ENCODE assay signal across 22 cellular contexts in the genomic region with DNA sequence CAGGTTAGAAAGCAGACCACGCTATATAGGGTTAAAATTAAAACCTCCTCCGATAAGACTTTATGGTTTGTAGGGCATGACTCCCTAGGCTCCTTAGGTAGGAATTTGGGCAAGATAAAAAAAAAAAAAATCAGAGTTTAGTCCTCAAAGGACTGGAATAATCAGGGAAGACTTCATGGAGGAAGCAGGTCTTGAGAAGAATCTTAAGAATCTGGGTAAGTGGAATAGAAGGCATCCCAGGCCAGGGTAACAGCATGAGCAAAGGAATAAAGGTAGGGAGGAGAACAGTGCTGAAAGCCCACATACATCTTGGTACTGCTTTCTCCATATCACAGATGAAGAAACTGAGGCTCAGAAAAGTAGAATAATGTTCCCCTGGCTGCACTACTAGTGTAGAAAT. TPM values are rescaled to one million over a fixed set of nuclear protein-coding genes. Genes with fewer than 3 reads are reported as not detected.
DNase-seq lines count a peak whose midpoint lies in the region; ATAC-seq, FAIRE-seq and TF ChIP-seq lines count a peak whose summit lies in the region.
"Had no signal": no experiment of that assay in that cellular context is flagged by ENCODE, and none has a peak within 500 bp of the region (broad histone marks: within the 10 kb centered on the region; RNA-seq: fewer than 3 reads in every experiment).

No MANE protein-coding gene starts in this region.

- TF ChIP-seq CTCF in A549 (IDR thresholded peaks at IDR 0.05) (no peak), OCI-LY7 (conservative IDR thresholded peaks at IDR 0.05; ENCODE audit: low read length) (no peak), endothelial cell (IDR thresholded peaks at IDR 0.05; ENCODE audit: unreplicated experiment) (no peak), ovary (IDR thresholded peaks at IDR 0.05) (no peak)

- TF ChIP-seq POLR2A in A549 (IDR thresholded peaks at IDR 0.05; ENCODE audit: low read length): no peak
- no peak for TF ChIP-seq POLR2A in ovary (IDR thresholded peaks at IDR 0.05)

- H3K4me3 Mint-ChIP-seq in endothelial cell (ENCODE audit: unreplicated experiment): no peak overlapping the region
- H3K4me3 Mint-ChIP-seq: CD4-positive, alpha-beta memory T cell; GM23338; H9 had no signal

- H3K9me3 ChIP-seq in A549: no peaks in the 10 kb centered on the region
- no peaks in the 10 kb centered on the region for H3K9me3 ChIP-seq in OCI-LY7 (ENCODE audit: low read length)
- no peaks in the 10 kb centered on the region for H3K9me3 ChIP-seq in ovary

- no peaks in the 10 kb centered on the region for H3K27me3 ChIP-seq in ovary

- TF ChIP-seq RAD21 in A549 (conservative IDR thresholded peaks at IDR 0.05 in 1 of 2, IDR thresholded peaks at IDR 0.05 in 1 of 2): no peak

- TSS peak; percentile 23 for BruUV-seq in OCI-LY7 (replicated peaks; lab: Mats Ljungman, UMichigan)

- CTCF ChIA-PET in A549 (lab: Yijun Ruan, JAX) (interaction anchor here (0.9 to 2.0 kb wide), 3 partner anchors 10 to 26 kb away, joined by 3 to 6 read pairs (median 4); no protein-coding TSS in a partner anchor), OCI-LY7 (lab: Charles Lee; ENCODE audit: unreplicated experiment) (no interaction called here)

- POLR2A ChIA-PET in A549 (lab: Yijun Ruan, JAX): interaction anchor here (1.8 kb wide), 1 partner anchor 33 kb away, joined by 7 read pairs; a partner anchor contains a TSS
- POLR2A ChIA-PET in OCI-LY7 (lab: Charles Lee): no interaction called here

- DNase-seq in A549 (ENCODE audit: low read depth in 1 of 2, low spot score in 1 of 2) (no peak), OCI-LY7 (ENCODE audit: low spot score) (no peak), endothelial cell (ENCODE audit: low spot score) (no peak), posterior vena cava (ENCODE audit: low spot score) (peak; percentile 1), ovary (no peak), amniotic stem cell (lab: John Stamatoyannopoulos, UW) (no peak)
- no peak for DNase-seq in stimulated activated CD4-positive, alpha-beta T cell treated with anti-CD3 and anti-CD28 coated beads, Interleukin-15, amount 100 ng/mL, for 24 hours
- DNase-seq: C1 segment of cervical spinal cord; CD4-positive, alpha-beta memory T cell; COR-L47; DMS153; DMS79; EL; GDM1; H9 had no signal

- H3K36me3 ChIP-seq in OCI-LY7 (ENCODE audit: insufficient read depth, low read length): peaks cover 17% of the 10 kb centered on the region
- no peaks in the 10 kb centered on the region for H3K36me3 ChIP-seq in ovary

- no peak overlapping the region for H2AFZ ChIP-seq in OCI-LY7 (ENCODE audit: low read length)
- H2AFZ ChIP-seq: GM23338 had no signal

- TF ChIP-seq EP300 in A549 (IDR thresholded peaks at IDR 0.05) (no peak), ovary (IDR thresholded peaks at IDR 0.05) (no peak)

- H3K9me2 ChIP-seq in OCI-LY7 (ENCODE audit: insufficient read depth, low read length): no peaks in the 10 kb centered on the region

- no peak overlapping the region for H3K27ac ChIP-seq in A549
- no peak overlapping the region for H3K27ac ChIP-seq in OCI-LY7 (ENCODE audit: low read depth, low read length, poor library complexity, severe bottlenecking)
- H3K27ac ChIP-seq in ovary: no peak overlapping the region
- H3K27ac ChIP-seq: 22Rv1 had no signal

- no peaks in the 10 kb centered on the region for H3K9me3 Mint-ChIP-seq in endothelial cell (ENCODE audit: unreplicated experiment)
- H3K9me3 Mint-ChIP-seq: CD4-positive, alpha-beta memory T cell; GM23338; H9 had no signal

- H3K4me1 ChIP-seq in A549: no peaks in the 10 kb centered on the region
- no peaks in the 10 kb centered on the region for H3K4me1 ChIP-seq in OCI-LY7 (ENCODE audit: insufficient read depth, low read length, poor library complexity, severe bottlenecking)
- H3K4me1 ChIP-seq in ovary (ENCODE audit: insufficient read depth): no peaks in the 10 kb centered on the region

- no peak for FAIRE-seq in A549 (lab: Jason Lieb, UNC)
- FAIRE-seq: A204.1, GM12878 had no signal

- H3K27me3 Mint-ChIP-seq in endothelial cell (ENCODE audit: unreplicated experiment): peaks cover 7% of the 10 kb centered on the region
- H3K27me3 Mint-ChIP-seq: CD4-positive, alpha-beta memory T cell had no signal

- no peak overlapping the region for H3K4me2 ChIP-seq in A549
- H3K4me2 ChIP-seq in OCI-LY7 (ENCODE audit: low read length): no peak overlapping the region
- H3K4me2 ChIP-seq: GM23338 had no signal

- ATAC-seq in A549: no peak
- ATAC-seq: GM12878, GM23338, HCT116 had no signal

- H3K4me3 ChIP-seq in A549 (no peak overlapping the region), OCI-LY7 (ENCODE audit: low read depth, low read length, poor library complexity, severe bottlenecking) (no peak overlapping the region), ovary (no peak overlapping the region)
- H3K4me3 ChIP-seq: GM12878, GM23338 had no signal

- H3K27ac Mint-ChIP-seq in endothelial cell (ENCODE audit: unreplicated experiment): peak overlapping the region; percentile 8
- H3K27ac Mint-ChIP-seq: GM23338, H9 had no signal

- no peaks in the 10 kb centered on the region for H4K20me1 ChIP-seq in OCI-LY7 (ENCODE audit: insufficient read depth, low read length)

- H3K79me2 ChIP-seq in OCI-LY7 (ENCODE audit: insufficient read depth, low read depth, low read length): no peaks in the 10 kb centered on the region

- 88% methylated on average over 2 of the region's 2 CpGs for WGBS in A549 (ENCODE audit: missing lambda C conversion rate)
- 92 to 96% (median 95%) methylated on average over 2 of the region's 2 CpGs for WGBS in ovary, 3 donors

- intact Hi-C loops in OCI-LY7 (cut with micrococcal nuclease; ENCODE audit: unreplicated experiment) (no loop called here), posterior vena cava (cut with DNase I) (no loop called here), ovary (cut with DNase I) (no loop called here)

- H3K36me3 Mint-ChIP-seq in endothelial cell (ENCODE audit: low read depth, unreplicated experiment): no peaks in the 10 kb centered on the region

- peaks cover 33% of the 10 kb centered on the region for H3K4me1 Mint-ChIP-seq in endothelial cell (ENCODE audit: unreplicated experiment)

RNA-seq across cellular contexts. Expression of gene SLC46A1, which starts 15.4 kb away (rescaled TPM):
- polyA plus RNA-seq in A549 (2011; rRNA removed): 12.8 and 21.4 TPM in 2 replicates
- polyA plus RNA-seq in A549 (2012; cell fraction: cytosol; rRNA removed): 11.7 and 15.4 TPM in 2 replicates
- 29.2 and 33.8 TPM in 2 replicates for polyA plus RNA-seq in A549 (2012; cell fraction: nucleus; rRNA removed)
- polyA plus RNA-seq in A549 (2017; fragmentation: RNase III; extraction: RNeasy Plus Mini Kit Qiagen cat#74134 plus additional on column Dnase treatment): 21.5 to 23.8 TPM (median 23.7 TPM) in 3 replicates
- polyA minus RNA-seq in A549 (2011; rRNA and poly(A)+ RNA removed): 41.4 and 41.5 TPM in 2 replicates
- 0.85 and 1.5 TPM in 2 replicates for total RNA-seq in OCI-LY7 (2014; rRNA removed; shearing (Covaris generic))
- 1.2 and 2.2 TPM in 2 replicates for total RNA-seq in OCI-LY7 (2022)
- 5.3 TPM for total RNA-seq in endothelial cell (ENCODE audit: unreplicated experiment)
- 10 to 100 TPM in 1 of 2 donors, 1 to 10 TPM in 1; 6.0 to 10.6 TPM for total RNA-seq in posterior vena cava
- total RNA-seq in ovary: 10 to 100 TPM in 5 of 7 donors, 1 to 10 TPM in 2; 5.0 to 13.6 (median 12.2) TPM
- 10 to 100 TPM in 1 of 2 donors, 1 to 10 TPM in 1; 4.0 to 32.2 TPM for polyA plus RNA-seq in ovary

RNA-seq across cellular contexts. Expression of gene SARM1, which starts 19.1 kb away (rescaled TPM):
- polyA plus RNA-seq in A549 (2011; rRNA removed): 4.0 and 4.8 TPM in 2 replicates
- polyA plus RNA-seq in A549 (2012; cell fraction: cytosol; rRNA removed): 4.2 and 6.2 TPM in 2 replicates
- polyA plus RNA-seq in A549 (2012; cell fraction: nucleus; rRNA removed): 13.3 and 16.9 TPM in 2 replicates
- polyA plus RNA-seq in A549 (2017; fragmentation: RNase III; extraction: RNeasy Plus Mini Kit Qiagen cat#74134 plus additional on column Dnase treatment): 6.1 to 7.5 TPM (median 6.9 TPM) in 3 replicates
- polyA minus RNA-seq in A549 (2011; rRNA and poly(A)+ RNA removed): 7.6 and 10.6 TPM in 2 replicates
- total RNA-seq in OCI-LY7 (2014; rRNA removed; shearing (Covaris generic)): 4.7 and 7.5 TPM in 2 replicates
- total RNA-seq in OCI-LY7 (2022): 21.3 and 21.7 TPM in 2 replicates
- 5.8 TPM for total RNA-seq in endothelial cell (ENCODE audit: unreplicated experiment)
- 10 to 100 TPM; 15.0 to 16.1 TPM for total RNA-seq in posterior vena cava
- total RNA-seq in ovary: 10 to 100 TPM in 6 of 7 donors, 1 to 10 TPM in 1; 7.4 to 21.5 (median 16.5) TPM
- 10 to 100 TPM in 1 of 2 donors, 1 to 10 TPM in 1; 9.0 to 12.4 TPM for polyA plus RNA-seq in ovary

RNA-seq across cellular contexts. Expression of gene VTN, which starts 20.5 kb away (rescaled TPM):
- polyA plus RNA-seq in A549 (2011; rRNA removed) (10.2 and 14.2 TPM in 2 replicates), A549 (2017; fragmentation: RNase III; extraction: RNeasy Plus Mini Kit Qiagen cat#74134 plus additional on column Dnase treatment) (24.5 to 31.1 TPM (median 25.5 TPM) in 3 replicates), ovary (10 to 100 TPM in 1 of 2 donors, 1 to 10 TPM in 1; 1.5 to 20.5 TPM)
- polyA plus RNA-seq in A549 (2012; cell fraction: cytosol; rRNA removed): 9.1 and 12.9 TPM in 2 replicates
- polyA plus RNA-seq in A549 (2012; cell fraction: nucleus; rRNA removed): 17.7 and 21.7 TPM in 2 replicates
- 21.7 and 24.2 TPM in 2 replicates for polyA minus RNA-seq in A549 (2011; rRNA and poly(A)+ RNA removed)
- total RNA-seq in OCI-LY7 (2014; rRNA removed; shearing (Covaris generic)): not detected in 2 replicates
- total RNA-seq in OCI-LY7 (2022) (0.40 TPM in 1 of 2 replicates, not detected in the other), endothelial cell (ENCODE audit: unreplicated experiment) (not detected), posterior vena cava (1 to 10 TPM; 1.8 to 5.4 TPM), ovary (1 to 10 TPM in 5 of 7 donors, under 1 TPM in 1, not detected in 1; 0.25 to 5.9 (median 4.1) TPM)
- total RNA-seq: GM23338, H4, H9 had no signal
- polyA plus RNA-seq: CD4-positive, alpha-beta memory T cell had no signal

RNA-seq across cellular contexts. Expression of gene SEBOX, which starts 25.6 kb away (rescaled TPM):
- polyA plus RNA-seq in A549 (2011; rRNA removed): not detected in 2 replicates
- not detected in 2 replicates for polyA plus RNA-seq in A549 (2012; cell fraction: cytosol; rRNA removed)
- not detected in 2 replicates for polyA plus RNA-seq in A549 (2012; cell fraction: nucleus; rRNA removed)
- polyA plus RNA-seq in A549 (2017; fragmentation: RNase III; extraction: RNeasy Plus Mini Kit Qiagen cat#74134 plus additional on column Dnase treatment): not detected in 3 replicates
- not detected in 2 replicates for polyA minus RNA-seq in A549 (2011; rRNA and poly(A)+ RNA removed)
- not detected in 2 replicates for total RNA-seq in OCI-LY7 (2014; rRNA removed; shearing (Covaris generic))
- not detected in 2 replicates for total RNA-seq in OCI-LY7 (2022)
- total RNA-seq in endothelial cell (ENCODE audit: unreplicated experiment): not detected
- total RNA-seq in posterior vena cava: not detected
- not detected for total RNA-seq in ovary
- not detected for polyA plus RNA-seq in ovary
- total RNA-seq: CD4-positive, alpha-beta memory T cell; GM12878; GM23338; H4; H9 had no signal
- polyA plus RNA-seq: BJ; CD4-positive, alpha-beta memory T cell; GM12878; GM23338 had no signal

RNA-seq across cellular contexts. Expression of gene POLDIP2, which starts 33.2 kb away (rescaled TPM):
- 132 and 162 TPM in 2 replicates for polyA plus RNA-seq in A549 (2011; rRNA removed)
- 145 and 182 TPM in 2 replicates for polyA plus RNA-seq in A549 (2012; cell fraction: cytosol; rRNA removed)
- 98.1 and 111 TPM in 2 replicates for polyA plus RNA-seq in A549 (2012; cell fraction: nucleus; rRNA removed)
- polyA plus RNA-seq in A549 (2017; fragmentation: RNase III; extraction: RNeasy Plus Mini Kit Qiagen cat#74134 plus additional on column Dnase treatment): 125 to 130 TPM (median 127 TPM) in 3 replicates
- 148 and 169 TPM in 2 replicates for polyA minus RNA-seq in A549 (2011; rRNA and poly(A)+ RNA removed)
- total RNA-seq in OCI-LY7 (2014; rRNA removed; shearing (Covaris generic)): 82.2 and 88.8 TPM in 2 replicates
- total RNA-seq in OCI-LY7 (2022): 85.0 and 89.2 TPM in 2 replicates
- total RNA-seq in endothelial cell (ENCODE audit: unreplicated experiment): 57.2 TPM
- total RNA-seq in posterior vena cava: 10 to 100 TPM; 53.5 to 54.4 TPM
- 10 to 100 TPM; 37.4 to 82.6 (median 59.6) TPM for total RNA-seq in ovary
- 100 to 1,000 TPM in 1 of 2 donors, 10 to 100 TPM in 1; 43.4 to 110 TPM for polyA plus RNA-seq in ovary
